12 cellular contexts compared by ENCODE assay signal in the genomic region with DNA sequence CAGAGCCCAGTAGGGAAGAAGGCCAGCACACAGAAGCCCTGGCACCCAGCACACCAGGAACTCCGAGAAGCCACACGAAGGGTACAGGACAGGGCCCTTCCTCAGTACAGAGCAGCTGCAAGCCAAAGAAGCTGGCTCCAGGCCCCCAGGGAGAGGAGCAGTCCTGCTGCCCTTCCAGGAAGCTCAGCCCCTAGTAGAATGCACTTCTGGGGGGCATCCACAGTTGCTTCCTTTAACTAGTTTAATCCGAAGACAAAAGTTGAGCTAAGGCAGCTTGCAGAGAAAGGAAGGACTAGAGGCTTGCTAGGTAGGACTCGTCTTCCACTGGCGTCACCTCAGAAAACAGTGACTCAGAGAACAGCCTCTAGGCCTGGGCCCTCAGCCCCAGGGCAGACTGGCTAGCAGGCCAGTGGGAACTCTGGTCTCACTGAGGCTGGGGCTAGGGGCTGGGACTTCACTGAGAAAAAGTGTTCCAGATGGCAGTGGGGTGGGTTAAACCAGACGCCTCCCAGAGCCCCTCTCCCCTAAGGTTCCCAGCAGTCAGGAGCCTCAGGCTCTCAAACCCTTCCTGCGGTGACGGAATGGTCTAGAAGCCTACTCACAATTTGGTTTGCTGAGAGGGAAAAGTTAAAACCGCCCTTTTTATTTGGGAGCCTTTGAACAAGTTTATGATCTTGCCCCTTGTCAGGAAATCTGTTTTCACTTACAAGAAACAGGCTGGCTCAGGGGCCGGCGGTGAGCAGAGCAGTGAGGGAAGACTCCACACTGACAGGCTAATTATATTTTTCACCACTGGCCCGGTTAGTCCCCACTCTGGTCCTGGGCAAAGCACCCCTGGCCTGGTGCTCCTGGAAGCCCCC. TPM values are rescaled to one million over a fixed set of nuclear protein-coding genes. Genes with fewer than 3 reads are reported as not detected.
A peak's percentile ranks its signal among the peaks of the same experiment; 100 is the strongest.
DNase-seq lines count a peak whose midpoint lies in the region; ATAC-seq and TF ChIP-seq lines count a peak whose summit lies in the region.
"Had no signal": no experiment of that assay in that cellular context is flagged by ENCODE, and none has a peak within 500 bp of the region (broad histone marks: within the 10 kb centered on the region; RNA-seq: fewer than 3 reads in every experiment).

No MANE protein-coding gene starts in this region.

- no peaks in the 10 kb centered on the region for H3K36me3 ChIP-seq in cardiac muscle cell
- H3K36me3 ChIP-seq in mesodermal cell (ENCODE audit: control insufficient read depth, insufficient read depth, low read length): peaks cover 3% of the 10 kb centered on the region
- no peaks in the 10 kb centered on the region for H3K36me3 ChIP-seq in colonic mucosa

- TF ChIP-seq CTCF in cardiac muscle cell (IDR thresholded peaks at IDR 0.05; ENCODE audit: low read depth, low read length) (no peak), colonic mucosa (IDR thresholded peaks at IDR 0.05) (no peak)

- H3K27ac ChIP-seq in cardiac muscle cell: peak overlapping the region; percentile 62
- H3K27ac ChIP-seq in caudate nucleus (ENCODE audit: low read depth, low read length): peak overlapping the region; percentile 41
- H3K27ac ChIP-seq in mesodermal cell (ENCODE audit: low read depth, low read length, severe bottlenecking): peak overlapping the region; percentile 45
- H3K27ac ChIP-seq in colonic mucosa: no peak overlapping the region

- no peak overlapping the region for H3K9ac ChIP-seq in colonic mucosa (ENCODE audit: low read depth in 2 of 2, low read length in 2 of 2)

- WGBS in mesodermal cell (ENCODE audit: insufficient coverage in 2 of 2), 2 experiments: 85 to 86% methylated on average over 9 to 11 of the region's 12 CpGs

- H3K9me3 ChIP-seq in cardiac muscle cell (ENCODE audit: low read depth) (no peaks in the 10 kb centered on the region), mesodermal cell (ENCODE audit: control insufficient read depth, low read length) (no peaks in the 10 kb centered on the region), colonic mucosa (no peaks in the 10 kb centered on the region)
- H3K9me3 ChIP-seq: A549 had no signal

- DNase-seq in cardiac muscle cell (ENCODE audit: low read depth in 1 of 2, low spot score in 1 of 2): no peak
- no peak for DNase-seq in left cardiac atrium
- peak in 2 of 61 donors; percentile 38 to 63 for DNase-seq in caudate nucleus (lab: John Stamatoyannopoulos, UW)
- no peak for DNase-seq in dedifferentiated amniotic fluid mesenchymal stem cell (ENCODE audit: extremely low spot score)
- DNase-seq in posterior vena cava (ENCODE audit: low spot score): no peak
- no peak for DNase-seq in NCI-H146 treated with DMSO at 0.1 percent for 48 hours (lab: John Stamatoyannopoulos, UW; ENCODE audit: unreplicated experiment)
- DNase-seq in colonic mucosa: no peak
- DNase-seq: DMS153 had no signal

- H3K4me1 ChIP-seq in cardiac muscle cell (ENCODE audit: low read depth): no peaks in the 10 kb centered on the region
- H3K4me1 ChIP-seq in mesodermal cell (ENCODE audit: control insufficient read depth, insufficient read depth, low read length, poor library complexity, severe bottlenecking): no peaks in the 10 kb centered on the region
- H3K4me1 ChIP-seq in colonic mucosa: no peaks in the 10 kb centered on the region
- H3K4me1 ChIP-seq: A549 had no signal

- no peak for ATAC-seq in left cardiac atrium

- intact Hi-C loops in left cardiac atrium (cut with DNase I) (no loop called here), posterior vena cava (cut with DNase I) (no loop called here), colonic mucosa (cut with DNase I) (no loop called here)

- H3K27me3 ChIP-seq in cardiac muscle cell (no peaks in the 10 kb centered on the region), colonic mucosa (no peaks in the 10 kb centered on the region)

- H3K4me3 ChIP-seq in cardiac muscle cell: no peak overlapping the region
- H3K4me3 ChIP-seq in mesodermal cell (ENCODE audit: extremely low read depth, insufficient read depth, low read length, poor library complexity, severe bottlenecking): no peak overlapping the region
- H3K4me3 ChIP-seq in colonic mucosa: no peak overlapping the region
- H3K4me3 ChIP-seq: A549, GM12878, lung had no signal

RNA-seq across cellular contexts. Expression of a gene that starts 41.4 kb away (rescaled TPM):
- total RNA-seq in cardiac muscle cell: 2,244 and 2,883 TPM in 2 replicates
- polyA plus RNA-seq in cardiac muscle cell: 1,007 and 1,036 TPM in 2 replicates
- 1,000 to 10,000 TPM in 1 of 2 donors, 100 to 1,000 TPM in 1; 663 to 1,095 TPM for total RNA-seq in left cardiac atrium
- 2,748 TPM for polyA plus RNA-seq in mesodermal cell (2013, experiment 1 of 2)
- 2,271 TPM for polyA plus RNA-seq in mesodermal cell (2013, experiment 2 of 2)
- 1,000 to 10,000 TPM; 1,410 to 1,809 TPM for total RNA-seq in posterior vena cava
- 1,000 to 10,000 TPM; 4,489 to 4,790 TPM for total RNA-seq in colonic mucosa

RNA-seq across cellular contexts. Expression of a gene that starts 57.0 kb away (rescaled TPM):
- total RNA-seq in cardiac muscle cell (9.0 and 11.3 TPM in 2 replicates), left cardiac atrium (under 1 TPM; 0.38 to 0.39 TPM), posterior vena cava (1 to 10 TPM; 1.6 to 2.0 TPM), colonic mucosa (1 to 10 TPM; 1.0 to 2.2 TPM)
- 1.5 and 2.4 TPM in 2 replicates for polyA plus RNA-seq in cardiac muscle cell
- polyA plus RNA-seq in mesodermal cell (2013, experiment 1 of 2): 0.29 TPM
- polyA plus RNA-seq in mesodermal cell (2013, experiment 2 of 2): 0.20 TPM
